22 cellular contexts compared by ENCODE assay signal in the genomic region with DNA sequence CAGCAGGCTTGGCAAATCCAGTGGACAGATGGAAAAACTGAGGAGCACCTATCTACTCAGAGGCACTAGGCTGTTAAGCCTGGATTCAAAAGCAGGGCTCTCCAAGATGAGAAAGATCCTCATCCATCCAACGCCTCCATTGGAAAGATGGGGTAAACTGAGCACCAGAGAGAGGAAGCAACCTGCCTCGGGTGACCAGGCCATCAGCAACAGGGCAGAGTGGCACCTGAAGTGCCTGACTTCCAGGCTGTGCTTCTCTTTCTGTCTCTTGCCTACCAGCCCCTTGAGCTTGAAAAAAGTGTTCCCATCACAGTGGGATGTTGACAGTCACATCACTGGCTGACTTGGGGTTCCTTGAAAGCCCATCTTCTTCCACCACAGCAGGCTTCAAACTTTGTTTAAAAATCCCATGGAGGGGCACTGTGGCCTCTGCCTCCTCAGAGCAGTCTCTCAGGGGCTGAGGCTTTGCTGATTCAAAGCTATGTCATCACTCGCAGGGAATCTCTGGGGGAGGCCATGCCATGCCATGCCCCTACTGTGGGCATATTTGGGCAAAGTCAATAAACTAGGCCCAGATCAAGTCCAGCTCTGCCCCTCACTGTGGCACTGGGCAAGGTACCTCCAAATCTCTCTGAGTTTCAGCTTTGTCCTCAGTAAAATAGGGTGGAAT. TPM values are rescaled to one million over a fixed set of nuclear protein-coding genes. Genes with fewer than 3 reads are reported as not detected.
A peak's percentile ranks its signal among the peaks of the same experiment; 100 is the strongest.
DNase-seq lines count a peak whose midpoint lies in the region; ATAC-seq and TF ChIP-seq lines count a peak whose summit lies in the region.
"Had no signal": no experiment of that assay in that cellular context is flagged by ENCODE, and none has a peak within 500 bp of the region (broad histone marks: within the 10 kb centered on the region; RNA-seq: fewer than 3 reads in every experiment).

No MANE protein-coding gene starts in this region.

- H3K36me3 ChIP-seq in GM23248 (ENCODE audit: low read depth) (no peaks in the 10 kb centered on the region), IMR-90 (ENCODE audit: control insufficient read depth, insufficient read depth, low read length) (no peaks in the 10 kb centered on the region)
- H3K36me3 ChIP-seq: BE2C had no signal

- in situ Hi-C loops in GM23248 (cut with MboI): no loop called here
- in situ Hi-C loops in IMR-90 (cut with MboI; ENCODE audit: low sequenced_read_pairs): no loop called here

- H3K27me3 ChIP-seq in GM23248 (replicated peaks; ENCODE audit: insufficient read depth) (no peaks in the 10 kb centered on the region), IMR-90 (ENCODE audit: control insufficient read depth, insufficient read depth, low read length) (no peaks in the 10 kb centered on the region)
- H3K27me3 ChIP-seq: BE2C had no signal

- CTCF ChIA-PET in IMR-90 (lab: Yijun Ruan, JAX): interaction anchor here (0.6 kb wide), 2 partner anchors 11 to 23 kb away, joined by 3 read pairs; no protein-coding TSS in a partner anchor

- peak overlapping the region; percentile 56 for H2BK5ac ChIP-seq in IMR-90 (ENCODE audit: low read depth, low read length, poor library complexity, severe bottlenecking)

- peak overlapping the region; percentile 93 for H2AK5ac ChIP-seq in IMR-90 (ENCODE audit: low read depth, low read length)

- no peaks in the 10 kb centered on the region for H3K9me2 ChIP-seq in GM23248 (ENCODE audit: insufficient read depth)

- H3K14ac ChIP-seq in IMR-90 (replicated peaks; ENCODE audit: low read depth, low read length): peak overlapping the region; percentile 89

- peak; percentile 69 for ATAC-seq in IMR-90 (ENCODE audit: low read depth)
- ATAC-seq in sciatic nerve: no peak
- ATAC-seq: HepG2; stimulated activated naive CD8-positive, alpha-beta T cell treated with anti-CD3 and anti-CD28 coated beads, Interleukin-15, amount 100 ng/mL, for 72 hours; T-cell had no signal

- H3K4ac ChIP-seq in IMR-90 (ENCODE audit: low read depth, low read length): peak overlapping the region; percentile 90

- peaks cover 8% of the 10 kb centered on the region for H3K4me1 ChIP-seq in GM23248 (ENCODE audit: insufficient read depth)
- peaks cover 10% of the 10 kb centered on the region for H3K4me1 ChIP-seq in IMR-90 (ENCODE audit: control insufficient read depth, insufficient read depth, low read length)
- H3K4me1 ChIP-seq: BE2C had no signal

- peak overlapping the region; percentile 60 for H2AK9ac ChIP-seq in IMR-90 (replicated peaks; ENCODE audit: low read depth, low read length, poor library complexity)

- no peaks in the 10 kb centered on the region for H3K79me2 ChIP-seq in GM23248 (ENCODE audit: insufficient read depth)

- H3K4me2 ChIP-seq in GM23248 (ENCODE audit: unreplicated experiment) (peak overlapping the region; percentile 9), IMR-90 (ENCODE audit: low read depth, low read length) (no peak overlapping the region)

- no peak overlapping the region for H3K27ac ChIP-seq in GM23248
- H3K27ac ChIP-seq in IMR-90 (ENCODE audit: insufficient read depth, low read length): peak overlapping the region; percentile 16; the same call in 1 of the 2 replicates
- H3K27ac ChIP-seq: VCaP had no signal

- H3K56ac ChIP-seq in IMR-90 (ENCODE audit: extremely low read depth, insufficient read depth, low read length): no peak overlapping the region

- H3K9me1 ChIP-seq in IMR-90 (ENCODE audit: insufficient read depth, low read length): peaks cover 13% of the 10 kb centered on the region

- no peaks in the 10 kb centered on the region for H3K79me1 ChIP-seq in IMR-90 (ENCODE audit: low read depth in 1 of 2, low read length in 2 of 2)

- peak overlapping the region; percentile 90; the same call in 2 of the 3 replicates for H2BK15ac ChIP-seq in IMR-90 (ENCODE audit: low read depth, low read length)

- intact Hi-C loops in IMR-90 (cut with micrococcal nuclease): no loop called here
- intact Hi-C loops in sciatic nerve (cut with DNase I): loop anchor here (10.0 kb wide), 1 partner anchor 145 kb away; no protein-coding TSS in a partner anchor

- no peak for TF ChIP-seq RAD21 in IMR-90 (IDR thresholded peaks at IDR 0.05; ENCODE audit: low read length)

- no peak for TF ChIP-seq POLR2A in IMR-90 (IDR thresholded peaks at IDR 0.05; ENCODE audit: low read depth, low read length)

- peak overlapping the region; percentile 74 for H4K5ac ChIP-seq in IMR-90 (ENCODE audit: low read depth, low read length)

- no peaks in the 10 kb centered on the region for H4K20me1 ChIP-seq in GM23248 (ENCODE audit: insufficient read depth)
- no peaks in the 10 kb centered on the region for H4K20me1 ChIP-seq in IMR-90 (ENCODE audit: insufficient read depth, low read length)

- H4K8ac ChIP-seq in IMR-90 (ENCODE audit: low read depth in 2 of 2, low read length in 2 of 2): peak overlapping the region; percentile 42 to 74

- DNase-seq in GM23248 (peak; percentile 51), IMR-90 (no peak), choroid plexus epithelial cell (ENCODE audit: low read depth) (peak; percentile 1), sciatic nerve (ENCODE audit: low spot score) (peak; percentile 18), GM19238 (ENCODE audit: insufficient read length, low spot score) (no peak), SKM-1 treated with dmso at 0.1 percent for 144 hours (lab: John Stamatoyannopoulos, UW; ENCODE audit: unreplicated experiment) (no peak), T-helper 2 cell (no peak), NCI-H1694 (lab: John Stamatoyannopoulos, UW) (no peak)
- DNase-seq: activated naive CD4-positive, alpha-beta T cell treated with anti-CD3 and anti-CD28 coated beads, Interleukin-2, amount 10 ng/mL, durations not matched to agents 7 days and 5 days; BE2C; cerebellar nuclear complex; H7; naive B cell; NCI-H187; stimulated activated CD4-positive, alpha-beta T cell treated with anti-CD3 and anti-CD28 coated beads, Interleukin-2, amount 100 ng/mL, for 24 hours; stimulated activated naive CD8-positive, alpha-beta T cell treated with anti-CD3 and anti-CD28 coated beads, Interleukin-15, amount 100 ng/mL, for 72 hours; T-cell had no signal

- dilution Hi-C loops in IMR-90 (cut with HindIII; ENCODE audit: low sequenced_read_pairs, unreplicated experiment): no loop called here

- no TSS peak for BruUV-seq in IMR-90 (replicated peaks; lab: Mats Ljungman, UMichigan)

- peak overlapping the region; percentile 75 for H2BK20ac ChIP-seq in IMR-90 (ENCODE audit: low read depth, low read length)

- no peak overlapping the region for H2AFZ ChIP-seq in GM23248
- H2AFZ ChIP-seq in IMR-90 (replicated peaks; ENCODE audit: low read length, poor library complexity): peak overlapping the region; percentile 71

- POLR2A ChIA-PET in IMR-90 (lab: Charles Lee; ENCODE audit: unreplicated experiment): no interaction called here

- H3K4me3 ChIP-seq in GM23248: no peak overlapping the region
- no peak overlapping the region for H3K4me3 ChIP-seq in IMR-90 (ENCODE audit: insufficient read depth, low read depth, low read length)
- no peak overlapping the region for H3K4me3 ChIP-seq in choroid plexus epithelial cell (ENCODE audit: low read depth, low read length)

- peak overlapping the region; percentile 89 for H2BK120ac ChIP-seq in IMR-90 (ENCODE audit: low read depth, low read length)

- H3K23ac ChIP-seq in IMR-90 (ENCODE audit: low read depth, low read length): peak overlapping the region; percentile 71

- H3K9me3 ChIP-seq in GM23248 (ENCODE audit: low read depth) (no peaks in the 10 kb centered on the region), IMR-90 (ENCODE audit: control insufficient read depth, insufficient read depth, low read length) (no peaks in the 10 kb centered on the region)
- H3K9me3 ChIP-seq: BE2C had no signal

- H3K18ac ChIP-seq in IMR-90 (ENCODE audit: low read depth, low read length): peak overlapping the region; percentile 78

- peaks cover 16% of the 10 kb centered on the region; the same call in 1 of the 2 replicates for H3F3A ChIP-seq in GM23248 (ENCODE audit: insufficient read depth)

- no peak for TF ChIP-seq CTCF in IMR-90 (conservative IDR thresholded peaks at IDR 0.05; ENCODE audit: low read depth, low read length)
- no peak for TF ChIP-seq CTCF in choroid plexus epithelial cell (conservative IDR thresholded peaks at IDR 0.05; ENCODE audit: low read depth, low read length)

- no peak overlapping the region for H3K9ac ChIP-seq in GM23248
- H3K9ac ChIP-seq in IMR-90 (ENCODE audit: low read depth, low read length): 0 out of 2 replicates have a peak overlapping the region, but pooled peaks have one; percentile 18

- peak overlapping the region; percentile 66 for H4K91ac ChIP-seq in IMR-90 (ENCODE audit: insufficient read depth, low read depth, low read length)

- WGBS in GM23248 (ENCODE audit: low coverage in 1 of 2, low lambda C conversion rate in 2 of 2, missing lambda C conversion rate in 2 of 2), 2 experiments: 65 to 68% methylated on average over 3 of the region's 3 CpGs
- WGBS in IMR-90 (ENCODE audit: extremely low coverage in 2 of 2, insufficient read length in 1 of 2), 2 experiments: 100% methylated on average over 1 of the region's 3 CpGs; no CpG with 5 or more reads in 1 of the 2 experiments

TF ChIP-seq in IMR-90, 13 proteins besides CTCF, POLR2A, EP300 and RAD21 (continues in another document):
- TF ChIP-seq, protein P1, sequence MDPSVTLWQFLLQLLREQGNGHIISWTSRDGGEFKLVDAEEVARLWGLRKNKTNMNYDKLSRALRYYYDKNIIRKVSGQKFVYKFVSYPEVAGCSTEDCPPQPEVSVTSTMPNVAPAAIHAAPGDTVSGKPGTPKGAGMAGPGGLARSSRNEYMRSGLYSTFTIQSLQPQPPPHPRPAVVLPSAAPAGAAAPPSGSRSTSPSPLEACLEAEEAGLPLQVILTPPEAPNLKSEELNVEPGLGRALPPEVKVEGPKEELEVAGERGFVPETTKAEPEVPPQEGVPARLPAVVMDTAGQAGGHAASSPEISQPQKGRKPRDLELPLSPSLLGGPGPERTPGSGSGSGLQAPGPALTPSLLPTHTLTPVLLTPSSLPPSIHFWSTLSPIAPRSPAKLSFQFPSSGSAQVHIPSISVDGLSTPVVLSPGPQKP (IDR thresholded peaks at IDR 0.05; ENCODE audit: borderline replicate concordance, low read depth, low read length): no peak
- TF ChIP-seq RFX5 (IDR thresholded peaks at IDR 0.05; ENCODE audit: low read depth, low read length) (no peak), RCOR1 (IDR thresholded peaks at IDR 0.05; ENCODE audit: insufficient replicate concordance, low read length) (no peak)

RNA-seq across cellular contexts. Expression of a gene that starts 44.8 kb away (rescaled TPM):
- 311 and 339 TPM in 2 replicates for total RNA-seq in GM23248 (2014; rRNA removed; shearing (Covaris generic))
- polyA plus RNA-seq in GM23248 (2016; fragmentation: Nextera tagmentation; extraction: Ambion mirVana) (254 and 269 TPM in 2 replicates), IMR-90 (2012; rRNA removed) (239 and 292 TPM in 2 replicates)
- total RNA-seq in IMR-90 (2012; rRNA removed) (237 and 268 TPM in 2 replicates), sciatic nerve (70.3 TPM)
- polyA plus RNA-seq in IMR-90 (2012; cell fraction: cytosol; rRNA removed): 370 and 502 TPM in 2 replicates
- 218 and 328 TPM in 2 replicates for polyA plus RNA-seq in IMR-90 (2012; cell fraction: nucleus; rRNA removed; ENCODE audit: low replicate concordance)

RNA-seq across cellular contexts. Expression of a gene that starts 50.7 kb away (rescaled TPM):
- 2.8 and 5.1 TPM in 2 replicates for total RNA-seq in GM23248 (2014; rRNA removed; shearing (Covaris generic))
- polyA plus RNA-seq in GM23248 (2016; fragmentation: Nextera tagmentation; extraction: Ambion mirVana) (3.6 and 4.0 TPM in 2 replicates), IMR-90 (2012; rRNA removed) (4.7 and 5.1 TPM in 2 replicates)
- total RNA-seq in IMR-90 (2012; rRNA removed) (2.2 and 2.5 TPM in 2 replicates), sciatic nerve (56.0 TPM)
- polyA plus RNA-seq in IMR-90 (2012; cell fraction: cytosol; rRNA removed): 1.7 and 2.4 TPM in 2 replicates
- polyA plus RNA-seq in IMR-90 (2012; cell fraction: nucleus; rRNA removed; ENCODE audit: low replicate concordance): 18.1 and 26.1 TPM in 2 replicates
- total RNA-seq: G401, lung microvascular endothelial cell, NCI-H460, T-cell had no signal
- polyA plus RNA-seq: HepG2 had no signal

Comparison
In these comparisons a context has a peak if more than half of its experiments do, and no peak if none do; other contexts are left out.
1. DNase-seq: peak in GM23248 (single experiment), choroid plexus epithelial cell (single experiment) and sciatic nerve (single experiment); none in IMR-90 (single experiment), GM19238 (single experiment), SKM-1 treated with dmso at 0.1 percent for 144 hours (single experiment), T-helper 2 cell (0 of 5) and NCI-H1694 (single experiment).